In the genomic region with DNA sequence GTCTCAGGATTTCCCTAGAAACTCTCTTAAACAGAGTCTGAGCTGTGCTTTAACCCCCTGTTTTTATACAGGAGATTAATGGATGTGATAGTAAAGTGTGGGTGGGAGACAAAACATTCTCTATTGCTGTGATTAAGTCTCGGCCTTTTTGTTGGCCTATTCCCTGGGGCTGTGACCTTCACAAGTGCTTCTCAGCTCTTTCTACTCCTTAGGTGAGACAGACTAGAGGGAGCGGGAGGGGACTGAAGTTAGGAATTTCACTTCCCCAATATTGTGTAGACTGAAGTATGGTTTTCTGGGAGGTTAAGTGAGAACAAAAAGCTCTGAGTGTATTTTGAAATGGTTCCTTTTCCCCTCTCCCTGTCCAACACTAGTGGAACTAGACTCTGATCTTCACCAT, we compare ENCODE assay signal across 1 cellular context.
TF ChIP-seq lines count a peak whose summit lies in the region.

No MANE protein-coding gene starts in this region.

TF ChIP-seq in GM23338, 12 proteins besides CTCF, POLR2A, EP300 and RAD21 (continued from another document):
- TF ChIP-seq, protein P1, sequence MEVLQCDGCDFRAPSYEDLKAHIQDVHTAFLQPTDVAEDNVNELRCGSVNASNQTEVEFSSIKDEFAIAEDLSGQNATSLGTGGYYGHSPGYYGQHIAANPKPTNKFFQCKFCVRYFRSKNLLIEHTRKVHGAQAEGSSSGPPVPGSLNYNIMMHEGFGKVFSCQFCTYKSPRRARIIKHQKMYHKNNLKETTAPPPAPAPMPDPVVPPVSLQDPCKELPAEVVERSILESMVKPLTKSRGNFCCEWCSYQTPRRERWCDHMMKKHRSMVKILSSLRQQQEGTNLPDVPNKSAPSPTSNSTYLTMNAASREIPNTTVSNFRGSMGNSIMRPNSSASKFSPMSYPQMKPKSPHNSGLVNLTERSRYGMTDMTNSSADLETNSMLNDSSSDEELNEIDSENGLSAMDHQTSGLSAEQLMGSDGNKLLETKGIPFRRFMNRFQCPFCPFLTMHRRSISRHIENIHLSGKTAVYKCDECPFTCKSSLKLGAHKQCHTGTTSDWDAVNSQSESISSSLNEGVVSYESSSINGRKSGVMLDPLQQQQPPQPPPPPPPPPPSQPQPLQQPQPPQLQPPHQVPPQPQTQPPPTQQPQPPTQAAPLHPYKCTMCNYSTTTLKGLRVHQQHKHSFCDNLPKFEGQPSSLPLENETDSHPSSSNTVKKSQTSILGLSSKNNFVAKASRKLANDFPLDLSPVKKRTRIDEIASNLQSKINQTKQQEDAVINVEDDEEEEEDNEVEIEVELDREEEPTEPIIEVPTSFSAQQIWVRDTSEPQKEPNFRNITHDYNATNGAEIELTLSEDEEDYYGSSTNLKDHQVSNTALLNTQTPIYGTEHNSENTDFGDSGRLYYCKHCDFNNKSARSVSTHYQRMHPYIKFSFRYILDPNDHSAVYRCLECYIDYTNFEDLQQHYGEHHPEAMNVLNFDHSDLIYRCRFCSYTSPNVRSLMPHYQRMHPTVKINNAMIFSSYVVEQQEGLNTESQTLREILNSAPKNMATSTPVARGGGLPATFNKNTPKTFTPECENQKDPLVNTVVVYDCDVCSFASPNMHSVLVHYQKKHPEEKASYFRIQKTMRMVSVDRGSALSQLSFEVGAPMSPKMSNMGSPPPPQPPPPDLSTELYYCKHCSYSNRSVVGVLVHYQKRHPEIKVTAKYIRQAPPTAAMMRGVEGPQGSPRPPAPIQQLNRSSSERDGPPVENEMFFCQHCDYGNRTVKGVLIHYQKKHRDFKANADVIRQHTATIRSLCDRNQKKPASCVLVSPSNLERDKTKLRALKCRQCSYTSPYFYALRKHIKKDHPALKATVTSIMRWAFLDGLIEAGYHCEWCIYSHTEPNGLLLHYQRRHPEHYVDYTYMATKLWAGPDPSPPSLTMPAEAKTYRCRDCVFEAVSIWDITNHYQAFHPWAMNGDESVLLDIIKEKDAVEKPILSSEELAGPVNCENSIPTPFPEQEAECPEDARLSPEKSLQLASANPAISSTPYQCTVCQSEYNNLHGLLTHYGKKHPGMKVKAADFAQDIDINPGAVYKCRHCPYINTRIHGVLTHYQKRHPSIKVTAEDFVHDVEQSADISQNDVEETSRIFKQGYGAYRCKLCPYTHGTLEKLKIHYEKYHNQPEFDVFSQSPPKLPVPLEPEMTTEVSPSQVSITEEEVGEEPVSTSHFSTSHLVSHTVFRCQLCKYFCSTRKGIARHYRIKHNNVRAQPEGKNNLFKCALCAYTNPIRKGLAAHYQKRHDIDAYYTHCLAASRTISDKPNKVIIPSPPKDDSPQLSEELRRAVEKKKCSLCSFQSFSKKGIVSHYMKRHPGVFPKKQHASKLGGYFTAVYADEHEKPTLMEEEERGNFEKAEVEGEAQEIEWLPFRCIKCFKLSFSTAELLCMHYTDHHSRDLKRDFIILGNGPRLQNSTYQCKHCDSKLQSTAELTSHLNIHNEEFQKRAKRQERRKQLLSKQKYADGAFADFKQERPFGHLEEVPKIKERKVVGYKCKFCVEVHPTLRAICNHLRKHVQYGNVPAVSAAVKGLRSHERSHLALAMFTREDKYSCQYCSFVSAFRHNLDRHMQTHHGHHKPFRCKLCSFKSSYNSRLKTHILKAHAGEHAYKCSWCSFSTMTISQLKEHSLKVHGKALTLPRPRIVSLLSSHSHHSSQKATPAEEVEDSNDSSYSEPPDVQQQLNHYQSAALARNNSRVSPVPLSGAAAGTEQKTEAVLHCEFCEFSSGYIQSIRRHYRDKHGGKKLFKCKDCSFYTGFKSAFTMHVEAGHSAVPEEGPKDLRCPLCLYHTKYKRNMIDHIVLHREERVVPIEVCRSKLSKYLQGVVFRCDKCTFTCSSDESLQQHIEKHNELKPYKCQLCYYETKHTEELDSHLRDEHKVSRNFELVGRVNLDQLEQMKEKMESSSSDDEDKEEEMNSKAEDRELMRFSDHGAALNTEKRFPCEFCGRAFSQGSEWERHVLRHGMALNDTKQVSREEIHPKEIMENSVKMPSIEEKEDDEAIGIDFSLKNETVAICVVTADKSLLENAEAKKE (CRISPR knock-in tag; IDR thresholded peaks at IDR 0.05): no peak
- TF ChIP-seq ZNF114 (CRISPR knock-in tag; IDR thresholded peaks at IDR 0.05): no peak
